ENCODE assay signal across 2 cellular contexts in the genomic region with DNA sequence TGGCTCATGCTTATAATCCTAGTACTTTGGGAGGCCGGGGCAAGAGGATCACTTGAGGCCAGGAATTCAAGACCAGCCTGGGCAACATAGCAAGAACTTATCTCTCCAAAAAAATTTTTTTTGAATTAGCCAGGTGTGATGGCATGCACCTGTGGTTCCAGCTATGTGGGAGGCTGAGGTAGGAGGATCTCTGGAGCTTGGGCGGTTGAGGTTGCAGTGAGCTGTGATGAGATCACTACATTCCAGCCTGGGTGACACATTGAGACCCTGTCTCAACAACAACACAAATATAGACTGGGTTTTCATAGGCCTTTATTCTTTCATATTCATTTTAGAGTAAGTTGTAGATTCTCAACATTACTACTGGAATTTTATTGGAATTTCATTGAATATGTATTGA.
TF ChIP-seq lines count a peak whose summit lies in the region.

No MANE protein-coding gene starts in this region.

TF ChIP-seq in Ishikawa, 13 proteins besides CTCF, POLR2A, EP300 and RAD21:
- TF ChIP-seq, protein P1, sequence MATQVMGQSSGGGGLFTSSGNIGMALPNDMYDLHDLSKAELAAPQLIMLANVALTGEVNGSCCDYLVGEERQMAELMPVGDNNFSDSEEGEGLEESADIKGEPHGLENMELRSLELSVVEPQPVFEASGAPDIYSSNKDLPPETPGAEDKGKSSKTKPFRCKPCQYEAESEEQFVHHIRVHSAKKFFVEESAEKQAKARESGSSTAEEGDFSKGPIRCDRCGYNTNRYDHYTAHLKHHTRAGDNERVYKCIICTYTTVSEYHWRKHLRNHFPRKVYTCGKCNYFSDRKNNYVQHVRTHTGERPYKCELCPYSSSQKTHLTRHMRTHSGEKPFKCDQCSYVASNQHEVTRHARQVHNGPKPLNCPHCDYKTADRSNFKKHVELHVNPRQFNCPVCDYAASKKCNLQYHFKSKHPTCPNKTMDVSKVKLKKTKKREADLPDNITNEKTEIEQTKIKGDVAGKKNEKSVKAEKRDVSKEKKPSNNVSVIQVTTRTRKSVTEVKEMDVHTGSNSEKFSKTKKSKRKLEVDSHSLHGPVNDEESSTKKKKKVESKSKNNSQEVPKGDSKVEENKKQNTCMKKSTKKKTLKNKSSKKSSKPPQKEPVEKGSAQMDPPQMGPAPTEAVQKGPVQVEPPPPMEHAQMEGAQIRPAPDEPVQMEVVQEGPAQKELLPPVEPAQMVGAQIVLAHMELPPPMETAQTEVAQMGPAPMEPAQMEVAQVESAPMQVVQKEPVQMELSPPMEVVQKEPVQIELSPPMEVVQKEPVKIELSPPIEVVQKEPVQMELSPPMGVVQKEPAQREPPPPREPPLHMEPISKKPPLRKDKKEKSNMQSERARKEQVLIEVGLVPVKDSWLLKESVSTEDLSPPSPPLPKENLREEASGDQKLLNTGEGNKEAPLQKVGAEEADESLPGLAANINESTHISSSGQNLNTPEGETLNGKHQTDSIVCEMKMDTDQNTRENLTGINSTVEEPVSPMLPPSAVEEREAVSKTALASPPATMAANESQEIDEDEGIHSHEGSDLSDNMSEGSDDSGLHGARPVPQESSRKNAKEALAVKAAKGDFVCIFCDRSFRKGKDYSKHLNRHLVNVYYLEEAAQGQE (IDR thresholded peaks at IDR 0.05; ENCODE audit: low read depth): no peak
- peak; percentile 73 for TF ChIP-seq TEAD4 (IDR thresholded peaks at IDR 0.05)

TF ChIP-seq in SK-N-SH, 30 proteins besides CTCF, POLR2A, EP300 and RAD21 (continued from another document):
- TF ChIP-seq, protein P2, sequence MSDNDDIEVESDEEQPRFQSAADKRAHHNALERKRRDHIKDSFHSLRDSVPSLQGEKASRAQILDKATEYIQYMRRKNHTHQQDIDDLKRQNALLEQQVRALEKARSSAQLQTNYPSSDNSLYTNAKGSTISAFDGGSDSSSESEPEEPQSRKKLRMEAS (IDR thresholded peaks at IDR 0.05; ENCODE audit: low read depth): no peak
- TF ChIP-seq FOXM1 (IDR thresholded peaks at IDR 0.05; ENCODE audit: low read depth) (no peak), MEF2A (IDR thresholded peaks at IDR 0.05; ENCODE audit: borderline replicate concordance, low read depth) (no peak), RFX5 (IDR thresholded peaks at IDR 0.05; ENCODE audit: low read length) (no peak), TEAD4 (IDR thresholded peaks at IDR 0.05; ENCODE audit: borderline replicate concordance, insufficient read depth) (no peak), NRF1 (IDR thresholded peaks at IDR 0.05; ENCODE audit: low read depth, low read length) (no peak), FOSL2 (IDR thresholded peaks at IDR 0.05; ENCODE audit: borderline replicate concordance, low read depth) (no peak), YY1 (IDR thresholded peaks at IDR 0.05; ENCODE audit: low read depth) (no peak), CHD2 (IDR thresholded peaks at IDR 0.05; ENCODE audit: low read length, partially characterized antibody) (no peak), RXRA (IDR thresholded peaks at IDR 0.05; ENCODE audit: borderline replicate concordance, low read depth) (no peak), NFIC (IDR thresholded peaks at IDR 0.05; ENCODE audit: borderline replicate concordance) (no peak), GATA2 (CRISPR knock-in tag; IDR thresholded peaks at IDR 0.05) (no peak)
- TF ChIP-seq, protein P3, sequence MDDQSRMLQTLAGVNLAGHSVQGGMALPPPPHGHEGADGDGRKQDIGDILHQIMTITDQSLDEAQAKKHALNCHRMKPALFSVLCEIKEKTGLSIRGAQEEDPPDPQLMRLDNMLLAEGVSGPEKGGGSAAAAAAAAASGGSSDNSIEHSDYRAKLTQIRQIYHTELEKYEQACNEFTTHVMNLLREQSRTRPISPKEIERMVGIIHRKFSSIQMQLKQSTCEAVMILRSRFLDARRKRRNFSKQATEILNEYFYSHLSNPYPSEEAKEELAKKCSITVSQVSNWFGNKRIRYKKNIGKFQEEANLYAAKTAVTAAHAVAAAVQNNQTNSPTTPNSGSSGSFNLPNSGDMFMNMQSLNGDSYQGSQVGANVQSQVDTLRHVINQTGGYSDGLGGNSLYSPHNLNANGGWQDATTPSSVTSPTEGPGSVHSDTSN (IDR thresholded peaks at IDR 0.05): no peak
- TF ChIP-seq, protein P4, sequence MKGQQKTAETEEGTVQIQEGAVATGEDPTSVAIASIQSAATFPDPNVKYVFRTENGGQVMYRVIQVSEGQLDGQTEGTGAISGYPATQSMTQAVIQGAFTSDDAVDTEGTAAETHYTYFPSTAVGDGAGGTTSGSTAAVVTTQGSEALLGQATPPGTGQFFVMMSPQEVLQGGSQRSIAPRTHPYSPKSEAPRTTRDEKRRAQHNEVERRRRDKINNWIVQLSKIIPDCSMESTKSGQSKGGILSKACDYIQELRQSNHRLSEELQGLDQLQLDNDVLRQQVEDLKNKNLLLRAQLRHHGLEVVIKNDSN (IDR thresholded peaks at IDR 0.05; ENCODE audit: borderline replicate concordance, low read depth): no peak
